Comparison of ENCODE assay signal across 2 cellular contexts in genomic region chr6:87540541-87540940, GRCh38.
TF ChIP-seq lines count a peak whose summit lies in the region.

No MANE protein-coding gene starts in this region.

TF ChIP-seq in K562, 482 proteins besides CTCF, POLR2A, EP300 and RAD21 (continues in another document):
- TF ChIP-seq KDM5B (IDR thresholded peaks at IDR 0.05; ENCODE audit: insufficient replicate concordance, low read depth, low read length) (no peak), PURB (CRISPR knock-in tag; IDR thresholded peaks at IDR 0.05; ENCODE audit: low read depth) (no peak), MTA2 (IDR thresholded peaks at IDR 0.05; ENCODE audit: low read depth) (no peak), ZNF253 (CRISPR knock-in tag; conservative IDR thresholded peaks at IDR 0.05) (no peak), AFF4 (CRISPR knock-in tag; IDR thresholded peaks at IDR 0.05) (no peak), ZBTB40 (IDR thresholded peaks at IDR 0.05) (no peak), ZBTB40 (CRISPR knock-in tag; IDR thresholded peaks at IDR 0.05) (no peak), LCOR (CRISPR knock-in tag; IDR thresholded peaks at IDR 0.05) (no peak), CBFA2T3 (IDR thresholded peaks at IDR 0.05) (no peak), MBD2 (IDR thresholded peaks at IDR 0.05; ENCODE audit: borderline replicate concordance, low read depth) (no peak), ZNF707 (CRISPR knock-in tag; conservative IDR thresholded peaks at IDR 0.05) (no peak), MCM3 (IDR thresholded peaks at IDR 0.05) (no peak), ASH1L (IDR thresholded peaks at IDR 0.05; ENCODE audit: borderline replicate concordance, low read depth, partially characterized antibody) (no peak)

TF ChIP-seq in H1, 55 proteins besides CTCF, POLR2A, EP300 and RAD21:
- TF ChIP-seq JUN (IDR thresholded peaks at IDR 0.05; ENCODE audit: low read depth, low read length) (no peak), BACH1 (IDR thresholded peaks at IDR 0.05; ENCODE audit: low read length) (no peak), CEBPB (IDR thresholded peaks at IDR 0.05; ENCODE audit: low read depth, low read length) (no peak), KDM4A (IDR thresholded peaks at IDR 0.05; ENCODE audit: low read depth, low read length, severe bottlenecking) (no peak)
